Comparison of ENCODE assay signal across 9 cellular contexts in genomic region chr1:1057769-1058087, GRCh38. TPM values are rescaled to one million over a fixed set of nuclear protein-coding genes. Genes with fewer than 3 reads are reported as not detected.
"Had no signal": no experiment of that assay in that cellular context is flagged by ENCODE, and none has a peak within 500 bp of the region (broad histone marks: within the 10 kb centered on the region; RNA-seq: fewer than 3 reads in every experiment).

No MANE protein-coding gene starts in this region.

RNA-seq across cellular contexts. Expression of gene RNF223, which starts 16.4 kb away (rescaled TPM):
- total RNA-seq: activated CD4-positive, alpha-beta memory T cell treated with anti-CD3 and anti-CD28 coated beads, Interleukin-2, amount 10 ng/mL, durations not matched to agents 7 days and 5 days; aorta; chondrocyte; dermis blood vessel endothelial cell; frontal cortex; renal cortical epithelial cell; subcutaneous adipose tissue; uterus had no signal
- polyA plus RNA-seq: aorta, liver had no signal
